Comparison of ENCODE assay signal across 19 cellular contexts in the genomic region with DNA sequence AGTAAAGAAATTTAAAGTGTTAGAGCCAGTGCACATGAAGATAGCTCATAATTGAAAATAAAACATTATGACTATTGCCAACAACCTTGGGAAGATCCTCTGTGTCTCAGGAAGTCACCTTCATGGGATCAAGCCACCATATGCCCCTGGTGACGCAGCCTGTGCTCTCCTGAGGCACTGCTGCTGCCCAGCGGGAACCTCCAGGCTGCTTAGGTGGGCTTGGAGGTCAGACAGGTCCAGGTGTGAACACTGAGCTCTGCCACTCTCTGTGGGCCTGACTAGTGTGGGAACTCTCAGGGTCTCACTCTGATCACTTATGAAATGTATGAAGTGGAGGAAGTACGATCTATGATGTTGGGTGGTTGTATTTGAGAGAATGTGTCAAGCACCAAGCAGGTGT. TPM values are rescaled to one million over a fixed set of nuclear protein-coding genes. Genes with fewer than 3 reads are reported as not detected.
DNase-seq lines count a peak whose midpoint lies in the region; ATAC-seq and TF ChIP-seq lines count a peak whose summit lies in the region.
"Had no signal": no experiment of that assay in that cellular context is flagged by ENCODE, and none has a peak within 500 bp of the region (broad histone marks: within the 10 kb centered on the region; RNA-seq: fewer than 3 reads in every experiment).

No MANE protein-coding gene starts in this region.

- H3K36me3 ChIP-seq in BLaER1: peaks cover 98% of the 10 kb centered on the region
- peaks cover 35% of the 10 kb centered on the region for H3K36me3 ChIP-seq in CD4-positive, CD25-positive, alpha-beta regulatory T cell (ENCODE audit: control insufficient read depth, insufficient read depth, low read length)
- peaks cover 0 to 99% (median 24%) of the 10 kb centered on the region in 6 donors for H3K36me3 ChIP-seq in spleen
- H3K36me3 ChIP-seq: BE2C had no signal

- H3K27me3 ChIP-seq in BLaER1 (no peaks in the 10 kb centered on the region), spleen (replicated peaks in 1 of 7) (no peaks in the 10 kb centered on the region)
- H3K27me3 ChIP-seq in CD4-positive, CD25-positive, alpha-beta regulatory T cell (ENCODE audit: control insufficient read depth, insufficient read depth, low read length): no peaks in the 10 kb centered on the region
- H3K27me3 ChIP-seq: BE2C had no signal

- TF ChIP-seq CTCF in spleen (IDR thresholded peaks at IDR 0.05 in 8 of 11, conservative IDR thresholded peaks at IDR 0.05 in 3 of 11): no peak

- no peak overlapping the region for H3K9ac ChIP-seq in BLaER1

- no peaks in the 10 kb centered on the region for H4K20me1 ChIP-seq in BLaER1

- H3K27ac ChIP-seq in BLaER1 (peak overlapping the region; percentile 48), spleen (no peak overlapping the region)
- H3K27ac ChIP-seq in CD4-positive, CD25-positive, alpha-beta regulatory T cell (ENCODE audit: insufficient read depth, low read length, poor library complexity, severe bottlenecking): no peak overlapping the region
- H3K27ac ChIP-seq: HL-60 had no signal

- no peak for ATAC-seq in CD4-positive, CD25-positive, alpha-beta regulatory T cell (ENCODE audit: low read depth in 2 of 2)
- no peak for ATAC-seq in activated T-helper 17 cell treated with anti-CD3 and anti-CD28 coated beads, Interleukin-2, amount 50 U/mL, for 72 hours (replicated peaks)
- ATAC-seq in GM21423 (IDR thresholded peaks at IDR 0.05; ENCODE audit: unreplicated experiment): no peak
- ATAC-seq: HCT116 had no signal

- H3K9me3 Mint-ChIP-seq in CD4-positive, CD25-positive, alpha-beta regulatory T cell: no peaks in the 10 kb centered on the region
- no peaks in the 10 kb centered on the region for H3K9me3 Mint-ChIP-seq in activated T-helper 17 cell treated with anti-CD3 and anti-CD28 coated beads, Interleukin-2, amount 50 U/mL, for 72 hours
- H3K9me3 Mint-ChIP-seq: CD8-positive, alpha-beta memory T cell; HFFc6 had no signal

- intact Hi-C loops in spleen (cut with DNase I; ENCODE audit: low total_unique reads): no loop called here

- no peak for DNase-seq in CD4-positive, CD25-positive, alpha-beta regulatory T cell
- peak; percentile 51 for DNase-seq in spleen
- DNase-seq in SK-N-DZ (ENCODE audit: low spot score): no peak
- no peak for DNase-seq in T-helper 1 cell
- DNase-seq: ACHN; BE2C; CD8-positive, alpha-beta memory T cell; COR-L47; DMS 273 treated with DMSO at 0.1 percent for 48 hours; DMS53; DND-41; GOT3; H7; HFFc6 had no signal

- peak overlapping the region in 2 of 3 donors; percentile 24 to 86 for H3K27ac Mint-ChIP-seq in CD4-positive, CD25-positive, alpha-beta regulatory T cell
- peak overlapping the region; percentile 32 for H3K27ac Mint-ChIP-seq in activated T-helper 17 cell treated with anti-CD3 and anti-CD28 coated beads, Interleukin-2, amount 50 U/mL, for 72 hours
- H3K27ac Mint-ChIP-seq: HFFc6 had no signal

- H3K4me2 ChIP-seq in BLaER1: peak overlapping the region; percentile 14; the same call in 1 of the 2 replicates

- H3K4me3 ChIP-seq in BLaER1 (no peak overlapping the region), spleen (no peak overlapping the region)
- no peak overlapping the region for H3K4me3 ChIP-seq in CD4-positive, CD25-positive, alpha-beta regulatory T cell (ENCODE audit: low read depth, low read length)

- peaks cover 35% of the 10 kb centered on the region for H3K4me1 ChIP-seq in BLaER1
- H3K4me1 ChIP-seq in CD4-positive, CD25-positive, alpha-beta regulatory T cell (ENCODE audit: control insufficient read depth, insufficient read depth, low read length, poor library complexity, severe bottlenecking): no peaks in the 10 kb centered on the region
- no peaks in the 10 kb centered on the region for H3K4me1 ChIP-seq in spleen
- H3K4me1 ChIP-seq: BE2C had no signal

- 90 to 98% (median 94%) methylated on average over 2 to 3 of the region's 3 CpGs for WGBS in spleen, 5 donors

- peaks cover 0 to 4% (median under 1%) of the 10 kb centered on the region in 4 donors for H3K4me1 Mint-ChIP-seq in CD4-positive, CD25-positive, alpha-beta regulatory T cell
- no peaks in the 10 kb centered on the region for H3K4me1 Mint-ChIP-seq in activated T-helper 17 cell treated with anti-CD3 and anti-CD28 coated beads, Interleukin-2, amount 50 U/mL, for 72 hours

- no peak for TF ChIP-seq POLR2A in spleen (IDR thresholded peaks at IDR 0.05)

- H3K9me3 ChIP-seq in BLaER1: no peaks in the 10 kb centered on the region
- H3K9me3 ChIP-seq in CD4-positive, CD25-positive, alpha-beta regulatory T cell (ENCODE audit: control insufficient read depth in 2 of 2, low read length in 2 of 2): no peaks in the 10 kb centered on the region
- no peaks in the 10 kb centered on the region for H3K9me3 ChIP-seq in spleen
- H3K9me3 ChIP-seq: BE2C had no signal

- peaks cover 39% of the 10 kb centered on the region for H3K36me3 Mint-ChIP-seq in CD4-positive, CD25-positive, alpha-beta regulatory T cell
- peaks cover 64% of the 10 kb centered on the region for H3K36me3 Mint-ChIP-seq in activated T-helper 17 cell treated with anti-CD3 and anti-CD28 coated beads, Interleukin-2, amount 50 U/mL, for 72 hours (ENCODE audit: low read depth)

- no peaks in the 10 kb centered on the region for H3K27me3 Mint-ChIP-seq in CD4-positive, CD25-positive, alpha-beta regulatory T cell
- H3K27me3 Mint-ChIP-seq in activated T-helper 17 cell treated with anti-CD3 and anti-CD28 coated beads, Interleukin-2, amount 50 U/mL, for 72 hours: no peaks in the 10 kb centered on the region
- H3K27me3 Mint-ChIP-seq: CD8-positive, alpha-beta memory T cell had no signal

- H3K4me3 Mint-ChIP-seq in CD4-positive, CD25-positive, alpha-beta regulatory T cell: no peak overlapping the region
- H3K4me3 Mint-ChIP-seq in activated T-helper 17 cell treated with anti-CD3 and anti-CD28 coated beads, Interleukin-2, amount 50 U/mL, for 72 hours: no peak overlapping the region
- H3K4me3 Mint-ChIP-seq: CD8-positive, alpha-beta memory T cell; HFFc6 had no signal

RNA-seq across cellular contexts. Expression of a gene that starts 16.7 kb away (rescaled TPM):
- total RNA-seq in CD4-positive, CD25-positive, alpha-beta regulatory T cell: 12.1 TPM
- 10 to 100 TPM; 12.7 to 20.2 (median 15.2) TPM for polyA plus RNA-seq in CD4-positive, CD25-positive, alpha-beta regulatory T cell
- 10 to 100 TPM; 12.3 to 12.6 TPM for total RNA-seq in activated T-helper 17 cell treated with anti-CD3 and anti-CD28 coated beads, Interleukin-2, amount 50 U/mL, for 72 hours
- total RNA-seq in spleen: 10 to 100 TPM in 3 of 7 donors, 1 to 10 TPM in 4; 4.8 to 16.1 (median 7.8) TPM
- polyA plus RNA-seq in spleen: 1 to 10 TPM; 4.8 to 5.7 (median 5.1) TPM
- polyA plus RNA-seq in SK-N-DZ (2014; cell fraction: cytosol; rRNA removed): 3.1 and 5.0 TPM in 2 replicates
- polyA plus RNA-seq in SK-N-DZ (2014; cell fraction: nucleus; rRNA removed): 6.8 and 20.8 TPM in 2 replicates

RNA-seq across cellular contexts. Expression of a gene that starts 45.3 kb away (rescaled TPM):
- total RNA-seq in CD4-positive, CD25-positive, alpha-beta regulatory T cell: 101 TPM
- polyA plus RNA-seq in CD4-positive, CD25-positive, alpha-beta regulatory T cell: 10 to 100 TPM; 21.8 to 26.4 (median 23.3) TPM
- total RNA-seq in activated T-helper 17 cell treated with anti-CD3 and anti-CD28 coated beads, Interleukin-2, amount 50 U/mL, for 72 hours: 100 to 1,000 TPM; 339 to 432 TPM
- total RNA-seq in spleen: 100 to 1,000 TPM in 5 of 7 donors, 10 to 100 TPM in 2; 98.9 to 248 (median 125) TPM
- 10 to 100 TPM; 41.5 to 77.4 (median 52.7) TPM for polyA plus RNA-seq in spleen
- polyA plus RNA-seq in SK-N-DZ (2014; cell fraction: cytosol; rRNA removed): 23.7 and 34.1 TPM in 2 replicates
- polyA plus RNA-seq in SK-N-DZ (2014; cell fraction: nucleus; rRNA removed): 15.9 and 18.8 TPM in 2 replicates
